9 cellular contexts compared by ENCODE assay signal in genomic region chr2:121080013-121080772, GRCh38.
DNase-seq lines count a peak whose midpoint lies in the region; ATAC-seq, FAIRE-seq and TF ChIP-seq lines count a peak whose summit lies in the region.
"Had no signal": no experiment of that assay in that cellular context is flagged by ENCODE, and none has a peak within 500 bp of the region (broad histone marks: within the 10 kb centered on the region; RNA-seq: fewer than 3 reads in every experiment).

No MANE protein-coding gene starts in this region.

- H3K4me3 ChIP-seq in trophoblast cell (ENCODE audit: low read depth, low read length) = no peak overlapping the region

- no peak overlapping the region for H2BK120ac ChIP-seq in trophoblast cell (ENCODE audit: insufficient read depth, low read length, poor library complexity)

- H3K27ac ChIP-seq in trophoblast cell (ENCODE audit: low read depth, low read length) = no peak overlapping the region

- DNase-seq in CD1c-positive myeloid dendritic cell (ENCODE audit: extremely low spot score) = peak; percentile 69
- peak; percentile 55 for DNase-seq in H54 (ENCODE audit: insufficient read length, low spot score)
- DNase-seq in NCI-H748 treated with DMSO at 0.1 percent for 48 hours (lab: John Stamatoyannopoulos, UW) = peak; percentile 5
- peak; percentile 13 for DNase-seq in activated T-helper 1 cell treated with Interleukin-2 at 50 U/mL for 16 hours (ENCODE audit: low read depth)
- peak; percentile 33 for DNase-seq in foreskin melanocyte
- peak; percentile 34 to 81 for DNase-seq in trophoblast cell
- DNase-seq: left cardiac atrium had no signal

- H4K8ac ChIP-seq in trophoblast cell (ENCODE audit: low read depth, low read length) = no peak overlapping the region

- no peaks in the 10 kb centered on the region for H3K4me1 ChIP-seq in trophoblast cell (ENCODE audit: control insufficient read depth in 1 of 2, insufficient read depth in 2 of 2, low read length in 2 of 2)

- H3K36me3 ChIP-seq in trophoblast cell (ENCODE audit: control insufficient read depth in 1 of 2, insufficient read depth in 2 of 2, low read length in 2 of 2) = no peaks in the 10 kb centered on the region

- no peak overlapping the region for H2BK5ac ChIP-seq in trophoblast cell (ENCODE audit: low read depth, low read length, poor library complexity)

- no peak overlapping the region for H3K4ac ChIP-seq in trophoblast cell (ENCODE audit: low read depth, low read length)

- H3K18ac ChIP-seq in trophoblast cell (ENCODE audit: low read length) = no peak overlapping the region

- peaks cover 14% of the 10 kb centered on the region for H3K27me3 ChIP-seq in trophoblast cell (ENCODE audit: insufficient read depth, low read length)

- H3K23ac ChIP-seq in trophoblast cell (ENCODE audit: low read length) = no peak overlapping the region

- no peak overlapping the region for H3K14ac ChIP-seq in trophoblast cell (ENCODE audit: low read length)

- WGBS in trophoblast cell (ENCODE audit: extremely low coverage, insufficient coverage, insufficient read length) = no CpG with 5 or more reads among the region's 8 CpGs

- H4K91ac ChIP-seq in trophoblast cell (ENCODE audit: low read depth, low read length) = no peak overlapping the region

- no peak overlapping the region for H2AFZ ChIP-seq in trophoblast cell (ENCODE audit: insufficient read depth, low read length, poor library complexity)

- no peak for FAIRE-seq in H54 (lab: Jason Lieb, UNC)

- H2BK12ac ChIP-seq in trophoblast cell (ENCODE audit: low read length) = no peak overlapping the region

- no peak overlapping the region for H2AK5ac ChIP-seq in trophoblast cell (ENCODE audit: low read length)

- no peak overlapping the region for H3K4me2 ChIP-seq in trophoblast cell (ENCODE audit: low read length)

- H3K9ac ChIP-seq in trophoblast cell (ENCODE audit: low read length) = no peak overlapping the region

- H3K79me1 ChIP-seq in trophoblast cell (ENCODE audit: low read length) = no peaks in the 10 kb centered on the region

- H4K12ac ChIP-seq in trophoblast cell (ENCODE audit: low read depth, low read length) = no peak overlapping the region

- H3K79me2 ChIP-seq in trophoblast cell (ENCODE audit: control insufficient read depth, insufficient read depth, low read length, poor library complexity) = no peaks in the 10 kb centered on the region

- TF ChIP-seq POLR2A in H54 (IDR thresholded peaks at IDR 0.05; ENCODE audit: low read depth, low read length) = no peak

- no peak for ATAC-seq in HG02588 (IDR thresholded peaks at IDR 0.05; ENCODE audit: unreplicated experiment)
- ATAC-seq in HG03159 (IDR thresholded peaks at IDR 0.05; ENCODE audit: unreplicated experiment) = no peak

- H3K9me3 ChIP-seq in trophoblast cell (ENCODE audit: insufficient read depth, low read depth, low read length) = peaks cover 3% of the 10 kb centered on the region

Comparison
In these comparisons a context has a peak if more than half of its experiments do, and no peak if none do; other contexts are left out.
1. DNase-seq: peak in every context shown above with its lines; median percentile 69 in CD1c-positive myeloid dendritic cell; 58 in trophoblast cell; 55 in H54; 33 in foreskin melanocyte; 13 in activated T-helper 1 cell treated with Interleukin-2 at 50 U/mL for 16 hours; 5 in NCI-H748 treated with DMSO at 0.1 percent for 48 hours.